9 cellular contexts compared by ENCODE assay signal in genomic region chr6:136782021-136782770, GRCh38. TPM values are rescaled to one million over a fixed set of nuclear protein-coding genes. Genes with fewer than 3 reads are reported as not detected.
DNase-seq lines count a peak whose midpoint lies in the region; ATAC-seq and TF ChIP-seq lines count a peak whose summit lies in the region.
"Had no signal": no experiment of that assay in that cellular context is flagged by ENCODE, and none has a peak within 500 bp of the region (broad histone marks: within the 10 kb centered on the region; RNA-seq: fewer than 3 reads in every experiment).

No MANE protein-coding gene starts in this region.

- CTCF ChIA-PET in activated CD8-positive, alpha-beta memory T cell treated with anti-CD3 and anti-CD28 coated beads, Interleukin-2, amount 10 ng/mL, durations not matched to agents 7 days and 5 days (lab: Charles Lee): interaction anchor here (1.0 to 12.0 kb wide), 3 partner anchors 8 to 137 kb away, joined by 3 to 424 read pairs (median 5); partner anchors contain the start of gene MAP3K5

- ATAC-seq in activated CD8-positive, alpha-beta memory T cell treated with anti-CD3 and anti-CD28 coated beads, Interleukin-2, amount 10 ng/mL, durations not matched to agents 7 days and 5 days: peak; percentile 48
- ATAC-seq in stimulated activated effector memory CD8-positive, alpha-beta T cell treated with anti-CD3 and anti-CD28 coated beads, Interleukin-12 subunit alpha, Interleukin-12 subunit beta, amount 100 ng/mL, for 72 hours: peak; percentile 78
- no peak for ATAC-seq in GM21825 (IDR thresholded peaks at IDR 0.05; ENCODE audit: unreplicated experiment)

- H3K4me3 ChIP-seq in esophagus squamous epithelium: no peak overlapping the region

- peak overlapping the region in 3 of 4 donors; percentile 64 to 79 (median 77) for H3K27ac ChIP-seq in esophagus squamous epithelium

- H3K36me3 Mint-ChIP-seq in activated CD8-positive, alpha-beta memory T cell treated with anti-CD3 and anti-CD28 coated beads, Interleukin-2, amount 10 ng/mL, durations not matched to agents 7 days and 5 days: peaks cover 21% of the 10 kb centered on the region
- peaks cover 13% of the 10 kb centered on the region for H3K36me3 Mint-ChIP-seq in stimulated activated effector memory CD8-positive, alpha-beta T cell treated with anti-CD3 and anti-CD28 coated beads, Interleukin-12 subunit alpha, Interleukin-12 subunit beta, amount 100 ng/mL, for 72 hours

- no peak for TF ChIP-seq POLR2A in esophagus squamous epithelium (IDR thresholded peaks at IDR 0.05)

- peaks cover 32 to 78% (median 50%) of the 10 kb centered on the region in 3 donors for H3K4me1 ChIP-seq in esophagus squamous epithelium

- peaks cover 49% of the 10 kb centered on the region for H3K4me1 Mint-ChIP-seq in activated CD8-positive, alpha-beta memory T cell treated with anti-CD3 and anti-CD28 coated beads, Interleukin-2, amount 10 ng/mL, durations not matched to agents 7 days and 5 days
- H3K4me1 Mint-ChIP-seq in stimulated activated effector memory CD8-positive, alpha-beta T cell treated with anti-CD3 and anti-CD28 coated beads, Interleukin-12 subunit alpha, Interleukin-12 subunit beta, amount 100 ng/mL, for 72 hours: peaks cover 57% of the 10 kb centered on the region

- no peak for DNase-seq in activated CD8-positive, alpha-beta memory T cell treated with anti-CD3 and anti-CD28 coated beads, Interleukin-2, amount 10 ng/mL, durations not matched to agents 7 days and 5 days
- no peak for DNase-seq in activated CD8-positive, alpha-beta memory T cell treated with anti-CD3 and anti-CD28 coated beads for 24 hours
- DNase-seq in SKM-1 (lab: John Stamatoyannopoulos, UW; ENCODE audit: unreplicated experiment): peak; percentile 19
- DNase-seq in esophagus squamous epithelium (lab: John Stamatoyannopoulos, UW): no peak
- no peak for DNase-seq in stimulated activated effector memory CD8-positive, alpha-beta T cell treated with anti-CD3 and anti-CD28 coated beads, Interleukin-12 subunit alpha, Interleukin-12 subunit beta, amount 100 ng/mL, for 72 hours (ENCODE audit: low spot score in 2 of 2)
- DNase-seq in NCI-H2081 (lab: John Stamatoyannopoulos, UW): no peak
- no peak for DNase-seq in stimulated activated CD4-positive, alpha-beta T cell treated with anti-CD3 and anti-CD28 coated beads, Interleukin-15, amount 100 ng/mL, for 24 hours
- DNase-seq: NCI-H345 had no signal

- peak overlapping the region; percentile 31 for H3K27ac Mint-ChIP-seq in activated CD8-positive, alpha-beta memory T cell treated with anti-CD3 and anti-CD28 coated beads, Interleukin-2, amount 10 ng/mL, durations not matched to agents 7 days and 5 days
- peak overlapping the region; percentile 74 for H3K27ac Mint-ChIP-seq in stimulated activated effector memory CD8-positive, alpha-beta T cell treated with anti-CD3 and anti-CD28 coated beads, Interleukin-12 subunit alpha, Interleukin-12 subunit beta, amount 100 ng/mL, for 72 hours

- no peaks in the 10 kb centered on the region for H3K9me3 ChIP-seq in esophagus squamous epithelium

- H3K36me3 ChIP-seq in esophagus squamous epithelium: no peaks in the 10 kb centered on the region

- H3K27me3 ChIP-seq in esophagus squamous epithelium: no peaks in the 10 kb centered on the region

- no peak overlapping the region for H3K4me3 Mint-ChIP-seq in activated CD8-positive, alpha-beta memory T cell treated with anti-CD3 and anti-CD28 coated beads, Interleukin-2, amount 10 ng/mL, durations not matched to agents 7 days and 5 days
- peak overlapping the region; percentile 4 for H3K4me3 Mint-ChIP-seq in stimulated activated effector memory CD8-positive, alpha-beta T cell treated with anti-CD3 and anti-CD28 coated beads, Interleukin-12 subunit alpha, Interleukin-12 subunit beta, amount 100 ng/mL, for 72 hours

- intact Hi-C loops in esophagus squamous epithelium (cut with DNase I): no loop called here

- no peaks in the 10 kb centered on the region for H3K9me3 Mint-ChIP-seq in activated CD8-positive, alpha-beta memory T cell treated with anti-CD3 and anti-CD28 coated beads, Interleukin-2, amount 10 ng/mL, durations not matched to agents 7 days and 5 days (ENCODE audit: low read depth)
- H3K9me3 Mint-ChIP-seq in stimulated activated effector memory CD8-positive, alpha-beta T cell treated with anti-CD3 and anti-CD28 coated beads, Interleukin-12 subunit alpha, Interleukin-12 subunit beta, amount 100 ng/mL, for 72 hours: no peaks in the 10 kb centered on the region

- 19 to 44% methylated on average over 1 of the region's 1 CpG for WGBS in esophagus squamous epithelium, 2 donors

- H3K27me3 Mint-ChIP-seq in activated CD8-positive, alpha-beta memory T cell treated with anti-CD3 and anti-CD28 coated beads, Interleukin-2, amount 10 ng/mL, durations not matched to agents 7 days and 5 days: no peaks in the 10 kb centered on the region

- no peak for TF ChIP-seq CTCF in esophagus squamous epithelium (IDR thresholded peaks at IDR 0.05)

RNA-seq across cellular contexts. Expression of gene MAP3K5, which starts 10.1 kb away (rescaled TPM):
- 10 to 100 TPM; 18.3 to 21.7 TPM for total RNA-seq in activated CD8-positive, alpha-beta memory T cell treated with anti-CD3 and anti-CD28 coated beads, Interleukin-2, amount 10 ng/mL, durations not matched to agents 7 days and 5 days
- 10 to 100 TPM in 3 of 4 donors, 1 to 10 TPM in 1; 9.2 to 22.9 (median 20.9) TPM for total RNA-seq in esophagus squamous epithelium

RNA-seq across cellular contexts. Expression of gene PEX7, which starts 40.2 kb away (rescaled TPM):
- total RNA-seq in activated CD8-positive, alpha-beta memory T cell treated with anti-CD3 and anti-CD28 coated beads, Interleukin-2, amount 10 ng/mL, durations not matched to agents 7 days and 5 days: 1 to 10 TPM; 3.5 TPM
- 10 to 100 TPM in 3 of 4 donors, 1 to 10 TPM in 1; 5.4 to 14.2 (median 11.8) TPM for total RNA-seq in esophagus squamous epithelium
